In the genomic region with DNA sequence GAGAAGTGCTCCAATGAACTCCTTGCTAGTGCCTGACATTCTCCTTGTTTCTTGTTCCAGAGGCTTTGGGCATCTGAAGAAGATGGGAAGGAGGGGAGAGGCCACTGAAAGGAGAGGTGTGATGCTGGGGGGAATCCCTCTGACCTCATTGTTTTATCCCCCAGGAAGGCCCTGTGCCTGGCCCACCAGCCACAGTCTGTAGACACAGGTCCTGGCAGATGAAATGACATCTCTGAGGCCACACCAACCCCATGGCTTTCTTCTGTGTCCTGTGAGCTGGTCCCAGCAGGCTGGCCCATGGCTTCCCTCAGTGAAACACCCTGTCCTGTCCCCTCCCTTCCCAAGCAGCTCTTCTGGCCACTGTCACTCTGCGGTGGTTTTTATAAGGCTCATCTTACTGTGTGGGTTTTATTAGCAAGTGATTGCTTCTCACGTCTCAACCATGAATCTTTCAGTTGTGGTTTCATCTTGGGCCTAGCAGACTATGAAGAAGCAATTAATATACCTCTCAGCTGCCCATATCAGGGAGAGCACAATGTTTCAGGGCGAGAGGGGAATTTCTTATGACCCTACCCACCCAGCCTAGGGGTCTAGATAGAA, we compare ENCODE assay signal across 18 cellular contexts.
"Had no signal": no experiment of that assay in that cellular context is flagged by ENCODE, and none has a peak within 500 bp of the region (broad histone marks: within the 10 kb centered on the region; RNA-seq: fewer than 3 reads in every experiment).

No MANE protein-coding gene starts in this region.

- H3K27ac Mint-ChIP-seq: activated naive CD4-positive, alpha-beta T cell treated with anti-CD3 and anti-CD28 coated beads for 36 hours; activated T-helper 2 cell treated with anti-CD3 and anti-CD28 coated beads, Interferon-gamma antibody, Interleukin-2, Interleukin-4, amounts not matched to agents 10 μg/mL and 5 μg/mL and 100 μg/mL, durations not matched to agents 14 hours and 24 hours and 36 hours; stimulated activated memory B cell treated with anti-CD40 and anti-IgM and Interleukin-4, amounts not matched to agents 10 μg/mL and 1 μg/mL and 100 μg/mL, for 72 hours had no signal

- H3K4me3 Mint-ChIP-seq: activated naive CD4-positive, alpha-beta T cell treated with anti-CD3 and anti-CD28 coated beads for 36 hours; naive B cell; stimulated activated memory B cell treated with anti-CD40 and anti-IgM and Interleukin-4, amounts not matched to agents 10 μg/mL and 1 μg/mL and 100 μg/mL, for 72 hours had no signal

- H3K79me2 ChIP-seq: parathyroid adenoma had no signal

- H3K27me3 Mint-ChIP-seq: naive B cell; stimulated activated memory B cell treated with anti-CD40 and anti-IgM and Interleukin-4, amounts not matched to agents 10 μg/mL and 1 μg/mL and 100 μg/mL, for 72 hours had no signal

- H3K4me3 ChIP-seq: lung, tibial nerve, vagina had no signal

- FAIRE-seq: colon, endometrium, islet of Langerhans had no signal

- H3K9me3 Mint-ChIP-seq: activated naive CD4-positive, alpha-beta T cell treated with anti-CD3 and anti-CD28 coated beads for 36 hours; activated T-helper 2 cell treated with anti-CD3 and anti-CD28 coated beads, Interferon-gamma antibody, Interleukin-2, Interleukin-4, amounts not matched to agents 10 μg/mL and 5 μg/mL and 100 μg/mL, durations not matched to agents 14 hours and 24 hours and 36 hours had no signal

- H3K4me1 ChIP-seq: parathyroid adenoma, vagina had no signal

- H3K9me3 ChIP-seq: neutrophil, tibial nerve, vagina had no signal

- ATAC-seq: stimulated activated memory B cell treated with anti-CD40 and anti-IgM and Interleukin-4, amounts not matched to agents 10 μg/mL and 1 μg/mL and 100 μg/mL, for 72 hours had no signal

- H3K27ac ChIP-seq: neutrophil, parathyroid adenoma, tibial nerve, vagina, VCaP had no signal

- H3K27me3 ChIP-seq: neutrophil, tibial nerve, vagina had no signal

- DNase-seq: activated CD4-positive, alpha-beta T cell treated with anti-CD3 and anti-CD28 coated beads for 1 hour; activated CD4-positive, alpha-beta T cell treated with anti-CD3 and anti-CD28 coated beads, Interleukin-2, amount 50 U/mL, for 4 hours; activated naive CD4-positive, alpha-beta T cell treated with anti-CD3 and anti-CD28 coated beads for 36 hours; left colon; midbrain; naive B cell; substantia nigra had no signal

- H2AFZ ChIP-seq: parathyroid adenoma had no signal

- H3K9ac ChIP-seq: parathyroid adenoma had no signal

- H3K36me3 ChIP-seq: neutrophil, tibial nerve, vagina had no signal
